ENCODE assay signal across 2 cellular contexts in the genomic region with DNA sequence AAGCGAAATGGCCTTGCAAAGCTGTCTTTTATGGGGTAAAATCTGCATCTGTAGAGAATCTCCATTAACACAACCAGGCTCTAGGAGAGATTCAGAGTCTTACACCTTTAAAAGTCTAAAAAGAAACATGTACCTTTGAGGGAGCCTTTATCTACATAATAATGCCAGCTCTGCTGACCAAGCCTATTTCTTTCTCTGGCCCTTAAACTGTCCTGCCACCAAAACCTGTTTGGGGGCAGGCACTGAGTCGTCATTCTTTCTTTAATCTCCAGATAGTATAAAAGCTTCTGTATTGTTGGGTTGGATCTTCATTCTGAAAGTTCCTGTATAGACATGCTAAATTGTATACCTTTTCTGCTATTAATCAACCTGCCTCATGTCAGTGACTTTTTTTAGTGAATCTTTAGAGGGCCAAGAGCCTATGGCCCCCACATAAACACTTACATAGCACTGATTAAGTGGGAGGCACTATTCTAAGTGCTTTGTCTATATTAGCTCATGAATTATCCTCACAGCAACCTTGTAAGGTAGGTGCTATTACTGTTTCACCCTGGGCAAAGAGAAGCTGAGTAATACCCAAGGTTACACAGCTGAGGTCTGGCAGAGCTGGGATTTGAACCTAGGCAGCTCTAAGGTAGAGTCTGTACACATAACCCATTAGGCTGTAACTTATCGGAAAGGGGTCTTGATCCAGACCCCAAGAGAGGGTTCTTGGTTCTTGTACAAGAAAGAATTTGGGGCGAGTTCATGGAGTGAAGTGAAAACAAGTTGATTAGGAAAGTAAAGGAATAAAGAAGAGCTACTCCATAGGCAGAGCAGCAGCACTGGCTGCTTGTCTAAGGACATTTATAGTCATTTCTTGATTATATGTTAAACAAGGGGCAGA.
TF ChIP-seq lines count a peak whose summit lies in the region.

No MANE protein-coding gene starts in this region.

TF ChIP-seq in K562, 482 proteins besides CTCF, POLR2A, EP300 and RAD21 (continues in another document):
- TF ChIP-seq CBX3 (IDR thresholded peaks at IDR 0.05; ENCODE audit: borderline replicate concordance in 1 of 2, low read length in 2 of 2) (no peak), MAZ (CRISPR knock-in tag; conservative IDR thresholded peaks at IDR 0.05 in 1 of 2, IDR thresholded peaks at IDR 0.05 in 1 of 2) (peak in 1 of 2 experiments; percentile 31; a peak in 1 of 4 replicates), PYGO2 (tag; IDR thresholded peaks at IDR 0.05) (0 out of 2 replicates have a peak, but pooled peaks have one; percentile 47), ID3 (CRISPR knock-in tag; IDR thresholded peaks at IDR 0.05) (no peak), ID3 (tag; IDR thresholded peaks at IDR 0.05) (0 out of 2 replicates have a peak, but pooled peaks have one; percentile 25), NONO (IDR thresholded peaks at IDR 0.05; ENCODE audit: low read depth in 2 of 2, low read length in 1 of 2) (no peak), DLX4 (CRISPR knock-in tag; IDR thresholded peaks at IDR 0.05) (no peak), ETV1 (tag; conservative IDR thresholded peaks at IDR 0.05; ENCODE audit: low read depth) (no peak), RBM14 (IDR thresholded peaks at IDR 0.05; ENCODE audit: borderline replicate concordance, insufficient read depth, low read depth, low read length) (no peak), CHCHD3 (CRISPR knock-in tag; IDR thresholded peaks at IDR 0.05) (0 out of 2 replicates have a peak, but pooled peaks have one; percentile 52), ZEB2 (IDR thresholded peaks at IDR 0.05) (no peak), RBFOX2 (IDR thresholded peaks at IDR 0.05; ENCODE audit: low read depth, low read length) (peak; percentile 63), NFATC3 (IDR thresholded peaks at IDR 0.05) (peak; percentile 54; the same call in 1 of the 2 replicates), ZNF583 (CRISPR knock-in tag; IDR thresholded peaks at IDR 0.05) (no peak), TBP (optimal IDR thresholded peaks at IDR 0.05; ENCODE audit: low read depth, low read length) (peak; percentile 48), RBM39 (optimal IDR thresholded peaks at IDR 0.05; ENCODE audit: low read depth, low read length) (no peak), KDM5B (IDR thresholded peaks at IDR 0.05; ENCODE audit: insufficient replicate concordance, low read depth, low read length) (peak; percentile 60)
- TF ChIP-seq, protein P1, sequence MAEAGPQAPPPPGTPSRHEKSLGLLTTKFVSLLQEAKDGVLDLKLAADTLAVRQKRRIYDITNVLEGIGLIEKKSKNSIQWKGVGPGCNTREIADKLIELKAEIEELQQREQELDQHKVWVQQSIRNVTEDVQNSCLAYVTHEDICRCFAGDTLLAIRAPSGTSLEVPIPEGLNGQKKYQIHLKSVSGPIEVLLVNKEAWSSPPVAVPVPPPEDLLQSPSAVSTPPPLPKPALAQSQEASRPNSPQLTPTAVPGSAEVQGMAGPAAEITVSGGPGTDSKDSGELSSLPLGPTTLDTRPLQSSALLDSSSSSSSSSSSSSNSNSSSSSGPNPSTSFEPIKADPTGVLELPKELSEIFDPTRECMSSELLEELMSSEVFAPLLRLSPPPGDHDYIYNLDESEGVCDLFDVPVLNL (CRISPR knock-in tag; IDR thresholded peaks at IDR 0.05; ENCODE audit: low read depth), result no peak
- TF ChIP-seq, protein P2, sequence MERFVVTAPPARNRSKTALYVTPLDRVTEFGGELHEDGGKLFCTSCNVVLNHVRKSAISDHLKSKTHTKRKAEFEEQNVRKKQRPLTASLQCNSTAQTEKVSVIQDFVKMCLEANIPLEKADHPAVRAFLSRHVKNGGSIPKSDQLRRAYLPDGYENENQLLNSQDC (CRISPR knock-in tag; IDR thresholded peaks at IDR 0.05), result 0 out of 2 replicates have a peak, but pooled peaks have one; percentile 8
- TF ChIP-seq, protein P3, sequence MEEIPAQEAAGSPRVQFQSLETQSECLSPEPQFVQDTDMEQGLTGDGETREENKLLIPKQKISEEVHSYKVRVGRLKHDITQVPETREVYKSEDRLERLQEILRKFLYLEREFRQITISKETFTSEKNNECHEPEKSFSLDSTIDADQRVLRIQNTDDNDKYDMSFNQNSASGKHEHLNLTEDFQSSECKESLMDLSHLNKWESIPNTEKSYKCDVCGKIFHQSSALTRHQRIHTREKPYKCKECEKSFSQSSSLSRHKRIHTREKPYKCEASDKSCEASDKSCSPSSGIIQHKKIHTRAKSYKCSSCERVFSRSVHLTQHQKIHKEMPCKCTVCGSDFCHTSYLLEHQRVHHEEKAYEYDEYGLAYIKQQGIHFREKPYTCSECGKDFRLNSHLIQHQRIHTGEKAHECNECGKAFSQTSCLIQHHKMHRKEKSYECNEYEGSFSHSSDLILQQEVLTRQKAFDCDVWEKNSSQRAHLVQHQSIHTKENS (CRISPR knock-in tag; IDR thresholded peaks at IDR 0.05), result 0 out of 2 replicates have a peak, but pooled peaks have one; percentile 5
- TF ChIP-seq, protein P4, sequence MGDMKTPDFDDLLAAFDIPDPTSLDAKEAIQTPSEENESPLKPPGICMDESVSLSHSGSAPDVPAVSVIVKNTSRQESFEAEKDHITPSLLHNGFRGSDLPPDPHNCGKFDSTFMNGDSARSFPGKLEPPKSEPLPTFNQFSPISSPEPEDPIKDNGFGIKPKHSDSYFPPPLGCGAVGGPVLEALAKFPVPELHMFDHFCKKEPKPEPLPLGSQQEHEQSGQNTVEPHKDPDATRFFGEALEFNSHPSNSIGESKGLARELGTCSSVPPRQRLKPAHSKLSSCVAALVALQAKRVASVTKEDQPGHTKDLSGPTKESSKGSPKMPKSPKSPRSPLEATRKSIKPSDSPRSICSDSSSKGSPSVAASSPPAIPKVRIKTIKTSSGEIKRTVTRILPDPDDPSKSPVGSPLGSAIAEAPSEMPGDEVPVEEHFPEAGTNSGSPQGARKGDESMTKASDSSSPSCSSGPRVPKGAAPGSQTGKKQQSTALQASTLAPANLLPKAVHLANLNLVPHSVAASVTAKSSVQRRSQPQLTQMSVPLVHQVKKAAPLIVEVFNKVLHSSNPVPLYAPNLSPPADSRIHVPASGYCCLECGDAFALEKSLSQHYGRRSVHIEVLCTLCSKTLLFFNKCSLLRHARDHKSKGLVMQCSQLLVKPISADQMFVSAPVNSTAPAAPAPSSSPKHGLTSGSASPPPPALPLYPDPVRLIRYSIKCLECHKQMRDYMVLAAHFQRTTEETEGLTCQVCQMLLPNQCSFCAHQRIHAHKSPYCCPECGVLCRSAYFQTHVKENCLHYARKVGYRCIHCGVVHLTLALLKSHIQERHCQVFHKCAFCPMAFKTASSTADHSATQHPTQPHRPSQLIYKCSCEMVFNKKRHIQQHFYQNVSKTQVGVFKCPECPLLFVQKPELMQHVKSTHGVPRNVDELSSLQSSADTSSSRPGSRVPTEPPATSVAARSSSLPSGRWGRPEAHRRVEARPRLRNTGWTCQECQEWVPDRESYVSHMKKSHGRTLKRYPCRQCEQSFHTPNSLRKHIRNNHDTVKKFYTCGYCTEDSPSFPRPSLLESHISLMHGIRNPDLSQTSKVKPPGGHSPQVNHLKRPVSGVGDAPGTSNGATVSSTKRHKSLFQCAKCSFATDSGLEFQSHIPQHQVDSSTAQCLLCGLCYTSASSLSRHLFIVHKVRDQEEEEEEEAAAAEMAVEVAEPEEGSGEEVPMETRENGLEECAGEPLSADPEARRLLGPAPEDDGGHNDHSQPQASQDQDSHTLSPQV (IDR thresholded peaks at IDR 0.05), result peak; percentile 23; the same call in 1 of the 2 replicates

TF ChIP-seq in HepG2, 621 proteins besides CTCF, POLR2A, EP300 and RAD21:
- TF ChIP-seq, protein P5, sequence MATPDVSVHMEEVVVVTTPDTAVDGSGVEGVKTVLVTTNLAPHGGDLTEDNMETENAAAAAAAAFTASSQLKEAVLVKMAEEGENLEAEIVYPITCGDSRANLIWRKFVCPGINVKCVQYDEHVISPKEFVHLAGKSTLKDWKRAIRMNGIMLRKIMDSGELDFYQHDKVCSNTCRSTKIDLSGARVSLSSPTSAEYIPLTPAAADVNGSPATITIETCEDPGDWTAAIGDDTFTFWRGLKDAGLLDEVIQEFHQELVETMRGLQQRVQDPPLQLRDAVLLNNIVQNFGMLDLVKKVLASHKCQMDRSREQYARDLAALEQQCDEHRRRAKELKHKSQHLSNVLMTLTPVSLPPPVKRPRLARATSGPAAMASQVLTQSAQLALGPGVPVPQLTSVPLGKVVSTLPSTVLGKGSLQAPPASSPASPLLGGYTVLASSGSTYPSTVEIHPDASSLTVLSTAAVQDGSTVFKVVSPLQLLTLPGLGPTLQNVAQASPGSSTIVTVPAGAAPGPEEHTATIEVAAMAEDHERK (CRISPR knock-in tag; IDR thresholded peaks at IDR 0.05; ENCODE audit: low read depth), result no peak
- TF ChIP-seq ZNF260 (CRISPR knock-in tag; IDR thresholded peaks at IDR 0.05; ENCODE audit: borderline replicate concordance, low read depth) (no peak), ZNF839 (CRISPR knock-in tag; IDR thresholded peaks at IDR 0.05; ENCODE audit: borderline replicate concordance) (no peak), ZKSCAN8 (CRISPR knock-in tag; IDR thresholded peaks at IDR 0.05; ENCODE audit: borderline replicate concordance) (no peak), KMT2B (CRISPR knock-in tag; IDR thresholded peaks at IDR 0.05) (no peak), ZEB1 (IDR thresholded peaks at IDR 0.05; ENCODE audit: insufficient replicate concordance, low read depth) (no peak), KLF16 (CRISPR knock-in tag; IDR thresholded peaks at IDR 0.05) (no peak), ZBTB43 (CRISPR knock-in tag; conservative IDR thresholded peaks at IDR 0.05) (no peak), ZNF232 (CRISPR knock-in tag; IDR thresholded peaks at IDR 0.05; ENCODE audit: borderline replicate concordance) (no peak), NFE2L2 (IDR thresholded peaks at IDR 0.05; ENCODE audit: low read length) (no peak), ZFY (CRISPR knock-in tag; IDR thresholded peaks at IDR 0.05) (no peak), ZFYVE20 (CRISPR knock-in tag; IDR thresholded peaks at IDR 0.05; ENCODE audit: borderline replicate concordance, low read depth) (no peak), TBX3 (IDR thresholded peaks at IDR 0.05; ENCODE audit: borderline replicate concordance) (no peak), ZNF292 (CRISPR knock-in tag; IDR thresholded peaks at IDR 0.05; ENCODE audit: borderline replicate concordance, low read depth) (no peak), ZSCAN9 (CRISPR knock-in tag; IDR thresholded peaks at IDR 0.05; ENCODE audit: borderline replicate concordance) (no peak), RNF2 (conservative IDR thresholded peaks at IDR 0.05; ENCODE audit: low read depth) (no peak), GATA4 (IDR thresholded peaks at IDR 0.05; ENCODE audit: borderline replicate concordance, low read depth) (no peak), ZBTB20 (CRISPR knock-in tag; IDR thresholded peaks at IDR 0.05; ENCODE audit: borderline replicate concordance, low read depth) (no peak)
- TF ChIP-seq, protein P6, sequence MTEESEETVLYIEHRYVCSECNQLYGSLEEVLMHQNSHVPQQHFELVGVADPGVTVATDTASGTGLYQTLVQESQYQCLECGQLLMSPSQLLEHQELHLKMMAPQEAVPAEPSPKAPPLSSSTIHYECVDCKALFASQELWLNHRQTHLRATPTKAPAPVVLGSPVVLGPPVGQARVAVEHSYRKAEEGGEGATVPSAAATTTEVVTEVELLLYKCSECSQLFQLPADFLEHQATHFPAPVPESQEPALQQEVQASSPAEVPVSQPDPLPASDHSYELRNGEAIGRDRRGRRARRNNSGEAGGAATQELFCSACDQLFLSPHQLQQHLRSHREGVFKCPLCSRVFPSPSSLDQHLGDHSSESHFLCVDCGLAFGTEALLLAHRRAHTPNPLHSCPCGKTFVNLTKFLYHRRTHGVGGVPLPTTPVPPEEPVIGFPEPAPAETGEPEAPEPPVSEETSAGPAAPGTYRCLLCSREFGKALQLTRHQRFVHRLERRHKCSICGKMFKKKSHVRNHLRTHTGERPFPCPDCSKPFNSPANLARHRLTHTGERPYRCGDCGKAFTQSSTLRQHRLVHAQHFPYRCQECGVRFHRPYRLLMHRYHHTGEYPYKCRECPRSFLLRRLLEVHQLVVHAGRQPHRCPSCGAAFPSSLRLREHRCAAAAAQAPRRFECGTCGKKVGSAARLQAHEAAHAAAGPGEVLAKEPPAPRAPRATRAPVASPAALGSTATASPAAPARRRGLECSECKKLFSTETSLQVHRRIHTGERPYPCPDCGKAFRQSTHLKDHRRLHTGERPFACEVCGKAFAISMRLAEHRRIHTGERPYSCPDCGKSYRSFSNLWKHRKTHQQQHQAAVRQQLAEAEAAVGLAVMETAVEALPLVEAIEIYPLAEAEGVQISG (CRISPR knock-in tag; IDR thresholded peaks at IDR 0.05), result no peak
- TF ChIP-seq, protein P7, sequence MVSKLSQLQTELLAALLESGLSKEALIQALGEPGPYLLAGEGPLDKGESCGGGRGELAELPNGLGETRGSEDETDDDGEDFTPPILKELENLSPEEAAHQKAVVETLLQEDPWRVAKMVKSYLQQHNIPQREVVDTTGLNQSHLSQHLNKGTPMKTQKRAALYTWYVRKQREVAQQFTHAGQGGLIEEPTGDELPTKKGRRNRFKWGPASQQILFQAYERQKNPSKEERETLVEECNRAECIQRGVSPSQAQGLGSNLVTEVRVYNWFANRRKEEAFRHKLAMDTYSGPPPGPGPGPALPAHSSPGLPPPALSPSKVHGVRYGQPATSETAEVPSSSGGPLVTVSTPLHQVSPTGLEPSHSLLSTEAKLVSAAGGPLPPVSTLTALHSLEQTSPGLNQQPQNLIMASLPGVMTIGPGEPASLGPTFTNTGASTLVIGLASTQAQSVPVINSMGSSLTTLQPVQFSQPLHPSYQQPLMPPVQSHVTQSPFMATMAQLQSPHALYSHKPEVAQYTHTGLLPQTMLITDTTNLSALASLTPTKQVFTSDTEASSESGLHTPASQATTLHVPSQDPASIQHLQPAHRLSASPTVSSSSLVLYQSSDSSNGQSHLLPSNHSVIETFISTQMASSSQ (IDR thresholded peaks at IDR 0.05; ENCODE audit: low read depth), result no peak
- TF ChIP-seq, protein P7 (CRISPR knock-in tag; IDR thresholded peaks at IDR 0.05; ENCODE audit: borderline replicate concordance), result no peak
